In genomic region chr22:22945195-22945594, GRCh38 we compare ENCODE assay signal across 28 cellular contexts. TPM values are rescaled to one million over a fixed set of nuclear protein-coding genes. Genes with fewer than 3 reads are reported as not detected.
A peak's percentile ranks its signal among the peaks of the same experiment; 100 is the strongest.
DNase-seq lines count a peak whose midpoint lies in the region; ATAC-seq and TF ChIP-seq lines count a peak whose summit lies in the region.
"Had no signal": no experiment of that assay in that cellular context is flagged by ENCODE, and none has a peak within 500 bp of the region (broad histone marks: within the 10 kb centered on the region; RNA-seq: fewer than 3 reads in every experiment).

No MANE protein-coding gene starts in this region.

- H3K36me3 ChIP-seq in DND-41 (ENCODE audit: insufficient read depth, low read length) (no peaks in the 10 kb centered on the region), upper lobe of left lung (no peaks in the 10 kb centered on the region)
- H3K36me3 ChIP-seq: BLaER1 treated with 17β-estradiol and CSF1 and Interleukin-3, amounts not matched to agents 10 nM and 100 nM; uterus had no signal

- H3K9me3 ChIP-seq in DND-41 (ENCODE audit: insufficient read depth, low read length, severe bottlenecking) (no peaks in the 10 kb centered on the region), upper lobe of left lung (no peaks in the 10 kb centered on the region)
- H3K9me3 ChIP-seq: BLaER1 treated with 17β-estradiol and CSF1 and Interleukin-3, amounts not matched to agents 10 nM and 100 nM; Caco-2; uterus had no signal

- ATAC-seq in DND-41 (ENCODE audit: insufficient read depth, low read depth): no peak
- no peak for ATAC-seq in upper lobe of left lung (ENCODE audit: low FRiP score in 2 of 2)
- ATAC-seq in GM21576 (IDR thresholded peaks at IDR 0.05; ENCODE audit: unreplicated experiment): no peak
- ATAC-seq: activated naive CD8-positive, alpha-beta T cell treated with anti-CD3 and anti-CD28 coated beads, Interleukin-2, amount 50 U/mL, for 24 hours; naive thymus-derived CD8-positive, alpha-beta T cell had no signal

- H3K27me3 ChIP-seq in DND-41 (ENCODE audit: insufficient read depth, low read length, poor library complexity) (no peaks in the 10 kb centered on the region), upper lobe of left lung (no peaks in the 10 kb centered on the region)
- H3K27me3 ChIP-seq: BLaER1 treated with 17β-estradiol and CSF1 and Interleukin-3, amounts not matched to agents 10 nM and 100 nM; uterus had no signal

- no peak overlapping the region for H2AFZ ChIP-seq in DND-41 (ENCODE audit: low read depth, low read length)
- H2AFZ ChIP-seq: GM23248 had no signal

- DNase-seq in DND-41 (peak; percentile 23), GM12865 (ENCODE audit: low read depth) (peak; percentile 1), RPMI8226 (peak; percentile 37), mesenteric fat pad (ENCODE audit: low spot score) (peak; percentile 69), upper lobe of left lung (no peak), GOT3 (lab: John Stamatoyannopoulos, UW) (no peak), C1 segment of cervical spinal cord (lab: John Stamatoyannopoulos, UW) (no peak)
- DNase-seq: activated naive CD8-positive, alpha-beta T cell treated with anti-CD3 and anti-CD28 coated beads, Interleukin-2, amount 50 U/mL, for 24 hours; activated T-cell treated with anti-CD3 and anti-CD28 coated beads, Interleukin-2, amount 50 U/mL, for 1 hour; Caco-2; DMS79 treated with DMSO at 0.1 percent for 48 hours; GM23248; midbrain; naive thymus-derived CD8-positive, alpha-beta T cell; NCI-H1105; NCI-H187 treated with DMSO at 0.1 percent for 48 hours; NCI-H526; uterus had no signal

- H3K9ac ChIP-seq in DND-41 (ENCODE audit: low read depth, low read length): no peak overlapping the region
- H3K9ac ChIP-seq: GM23248 had no signal

- H3K27ac ChIP-seq in DND-41 (ENCODE audit: low read length) (no peak overlapping the region), upper lobe of left lung (no peak overlapping the region)
- H3K27ac ChIP-seq: BLaER1 treated with 17β-estradiol and CSF1 and Interleukin-3, amounts not matched to agents 10 nM and 100 nM; dorsolateral prefrontal cortex; GM23248; skin epidermis; uterus had no signal

- TF ChIP-seq EP300 in upper lobe of left lung (IDR thresholded peaks at IDR 0.05): no peak

- H3K4me3 ChIP-seq in DND-41 (ENCODE audit: low read depth in 1 of 2, low read length in 2 of 2): no peak overlapping the region
- no peak overlapping the region for H3K4me3 ChIP-seq in GM12865 (ENCODE audit: low read depth, low read length)
- no peak overlapping the region for H3K4me3 ChIP-seq in upper lobe of left lung
- H3K4me3 ChIP-seq: BLaER1 treated with 17β-estradiol and CSF1 and Interleukin-3, amounts not matched to agents 10 nM and 100 nM; dorsolateral prefrontal cortex; GM23248; skin epidermis; uterus had no signal

- H3K4me1 ChIP-seq in DND-41 (ENCODE audit: insufficient read depth, low read length) (peaks cover 35% of the 10 kb centered on the region), upper lobe of left lung (no peaks in the 10 kb centered on the region)
- H3K4me1 ChIP-seq: Caco-2, uterus had no signal

- no peak for TF ChIP-seq CTCF in DND-41 (IDR thresholded peaks at IDR 0.05; ENCODE audit: borderline replicate concordance, extremely low read depth, low read length, poor library complexity, severe bottlenecking)
- TF ChIP-seq CTCF in GM12865 (IDR thresholded peaks at IDR 0.05; ENCODE audit: insufficient read depth, low read depth, low read length, missing control alignments): no peak
- no peak for TF ChIP-seq CTCF in upper lobe of left lung (IDR thresholded peaks at IDR 0.05)

- no peak overlapping the region for H3K4me2 ChIP-seq in DND-41 (ENCODE audit: insufficient read depth, low read length)

- no peaks in the 10 kb centered on the region for H4K20me1 ChIP-seq in DND-41 (ENCODE audit: insufficient read depth, low read length)
- H4K20me1 ChIP-seq: BLaER1 treated with 17β-estradiol and CSF1 and Interleukin-3, amounts not matched to agents 10 nM and 100 nM had no signal

- no peaks in the 10 kb centered on the region for H3K79me2 ChIP-seq in DND-41 (ENCODE audit: insufficient read depth, low read length)

- no peak for TF ChIP-seq POLR2A in upper lobe of left lung (IDR thresholded peaks at IDR 0.05)

- 77 to 79% methylated on average over 4 of the region's 4 CpGs for WGBS in upper lobe of left lung, 2 donors

RNA-seq across cellular contexts. Expression of gene IGLL5, which starts 57.6 kb away (rescaled TPM):
- total RNA-seq in mesenteric fat pad: not detected
- total RNA-seq in upper lobe of left lung: 10 to 100 TPM in 4 of 6 donors, 1 to 10 TPM in 2; 4.3 to 58.5 (median 21.5) TPM
- total RNA-seq: Caco-2; endothelial cell of umbilical vein; glomerular endothelial cell; GM23248; lower leg skin; RPMI7951; SK-MEL-5; T-helper 1 cell treated with Interleukin-12 subunit alpha and Interleukin-12 subunit beta and Interleukin-4 antibody, amounts not matched to agents 30 ng/mL and 1 ng/mL, for 36 hours had no signal

Comparison
In these comparisons a context has a peak if more than half of its experiments do, and no peak if none do; other contexts are left out.
1. DNase-seq: peak in DND-41 (single experiment), GM12865 (single experiment), RPMI8226 (single experiment) and mesenteric fat pad (single experiment); none in upper lobe of left lung (0 of 2), GOT3 (single experiment) and C1 segment of cervical spinal cord (0 of 14).